Comparison of ENCODE assay signal across 8 cellular contexts in genomic region chr6:146914563-146915483, GRCh38.
DNase-seq lines count a peak whose midpoint lies in the region; ATAC-seq lines count a peak whose summit lies in the region.

No MANE protein-coding gene starts in this region.

- peaks cover 3 to 11% of the 10 kb centered on the region in 2 donors for H3K27me3 Mint-ChIP-seq in CD8-positive, alpha-beta memory T cell
- H3K27me3 Mint-ChIP-seq in dendritic cell treated with granulocyte-macrophage colony-stimulating factor and Interleukin-4, amounts not matched to agents 40 ng/mL and 50 ng/mL, for 4 days: no peaks in the 10 kb centered on the region
- H3K27me3 Mint-ChIP-seq in stimulated activated naive B cell treated with anti-CD40 and anti-IgM and Interleukin-4, amounts not matched to agents 10 μg/mL and 1 μg/mL and 100 μg/mL, for 72 hours: peaks cover 14 to 15% of the 10 kb centered on the region in 2 donors

- CTCF ChIA-PET in CD8-positive, alpha-beta memory T cell (lab: Charles Lee): no interaction called here

- H3K27ac ChIP-seq in CD8-positive, alpha-beta memory T cell (ENCODE audit: low read depth, low read length): peak overlapping the region; percentile 72
- H3K27ac ChIP-seq in muscle layer of colon (ENCODE audit: low read depth, low read length): peak overlapping the region; percentile 83

- H3K9me3 Mint-ChIP-seq in CD8-positive, alpha-beta memory T cell: no peaks in the 10 kb centered on the region
- no peaks in the 10 kb centered on the region for H3K9me3 Mint-ChIP-seq in dendritic cell treated with granulocyte-macrophage colony-stimulating factor and Interleukin-4, amounts not matched to agents 40 ng/mL and 50 ng/mL, for 4 days
- no peaks in the 10 kb centered on the region for H3K9me3 Mint-ChIP-seq in stimulated activated naive B cell treated with anti-CD40 and anti-IgM and Interleukin-4, amounts not matched to agents 10 μg/mL and 1 μg/mL and 100 μg/mL, for 72 hours

- H3K9me3 ChIP-seq in CD8-positive, alpha-beta memory T cell (ENCODE audit: low read length): no peaks in the 10 kb centered on the region
- no peaks in the 10 kb centered on the region for H3K9me3 ChIP-seq in muscle layer of colon (ENCODE audit: low read length)

- intact Hi-C loops in dendritic cell treated with granulocyte-macrophage colony-stimulating factor and Interleukin-4, amounts not matched to agents 40 ng/mL and 50 ng/mL, for 4 days (cut with micrococcal nuclease): no loop called here

- no peak for DNase-seq in CD8-positive, alpha-beta memory T cell
- DNase-seq in NCI-H446 treated with DMSO at 0.1 percent for 48 hours (lab: John Stamatoyannopoulos, UW): peak; percentile 49
- no peak for DNase-seq in stimulated activated naive B cell treated with anti-CD40 and anti-IgM and Interleukin-4, amounts not matched to agents 10 μg/mL and 1 μg/mL and 100 μg/mL, for 72 hours
- no peak for DNase-seq in T-helper 2 cell
- DNase-seq in NCI-H128 (lab: John Stamatoyannopoulos, UW; ENCODE audit: unreplicated experiment): no peak

- H3K27ac Mint-ChIP-seq in CD8-positive, alpha-beta memory T cell: no peak overlapping the region
- H3K27ac Mint-ChIP-seq in dendritic cell treated with granulocyte-macrophage colony-stimulating factor and Interleukin-4, amounts not matched to agents 40 ng/mL and 50 ng/mL, for 4 days: peak overlapping the region; percentile 84
- H3K27ac Mint-ChIP-seq in stimulated activated naive B cell treated with anti-CD40 and anti-IgM and Interleukin-4, amounts not matched to agents 10 μg/mL and 1 μg/mL and 100 μg/mL, for 72 hours: no peak overlapping the region

- peaks cover 0 to 5% (median 0%) of the 10 kb centered on the region in 3 donors for H3K36me3 Mint-ChIP-seq in CD8-positive, alpha-beta memory T cell
- no peaks in the 10 kb centered on the region for H3K36me3 Mint-ChIP-seq in dendritic cell treated with granulocyte-macrophage colony-stimulating factor and Interleukin-4, amounts not matched to agents 40 ng/mL and 50 ng/mL, for 4 days (ENCODE audit: low read depth)
- no peaks in the 10 kb centered on the region for H3K36me3 Mint-ChIP-seq in stimulated activated naive B cell treated with anti-CD40 and anti-IgM and Interleukin-4, amounts not matched to agents 10 μg/mL and 1 μg/mL and 100 μg/mL, for 72 hours

- ATAC-seq in HG03457 (IDR thresholded peaks at IDR 0.05; ENCODE audit: unreplicated experiment): no peak
- ATAC-seq in stimulated activated naive B cell treated with anti-CD40 and anti-IgM and Interleukin-4, amounts not matched to agents 10 μg/mL and 1 μg/mL and 100 μg/mL, for 72 hours (replicated peaks): no peak

- H3K4me3 Mint-ChIP-seq in CD8-positive, alpha-beta memory T cell: no peak overlapping the region
- no peak overlapping the region for H3K4me3 Mint-ChIP-seq in dendritic cell treated with granulocyte-macrophage colony-stimulating factor and Interleukin-4, amounts not matched to agents 40 ng/mL and 50 ng/mL, for 4 days
- H3K4me3 Mint-ChIP-seq in stimulated activated naive B cell treated with anti-CD40 and anti-IgM and Interleukin-4, amounts not matched to agents 10 μg/mL and 1 μg/mL and 100 μg/mL, for 72 hours: no peak overlapping the region

- no peaks in the 10 kb centered on the region for H3K4me1 Mint-ChIP-seq in CD8-positive, alpha-beta memory T cell
- peaks cover 44% of the 10 kb centered on the region for H3K4me1 Mint-ChIP-seq in dendritic cell treated with granulocyte-macrophage colony-stimulating factor and Interleukin-4, amounts not matched to agents 40 ng/mL and 50 ng/mL, for 4 days (ENCODE audit: low read depth)
- H3K4me1 Mint-ChIP-seq in stimulated activated naive B cell treated with anti-CD40 and anti-IgM and Interleukin-4, amounts not matched to agents 10 μg/mL and 1 μg/mL and 100 μg/mL, for 72 hours: peaks cover 5 to 9% of the 10 kb centered on the region in 2 donors

- POLR2A ChIA-PET in CD8-positive, alpha-beta memory T cell (lab: Charles Lee): no interaction called here

- no peak overlapping the region for H3K9ac ChIP-seq in muscle layer of colon (ENCODE audit: low read length)

- no peak overlapping the region for H3K4me3 ChIP-seq in CD8-positive, alpha-beta memory T cell (ENCODE audit: low read length)
- H3K4me3 ChIP-seq in muscle layer of colon (ENCODE audit: low read depth in 1 of 2, low read length in 2 of 2): peak overlapping the region in 1 of 2 donors; percentile 49

- H3K27me3 ChIP-seq in CD8-positive, alpha-beta memory T cell (ENCODE audit: insufficient read depth, low read length, poor library complexity, severe bottlenecking): no peaks in the 10 kb centered on the region
- H3K27me3 ChIP-seq in muscle layer of colon (ENCODE audit: control insufficient read depth in 1 of 2, insufficient read depth in 2 of 2, low read length in 2 of 2): no peaks in the 10 kb centered on the region

- no peaks in the 10 kb centered on the region for H3K4me1 ChIP-seq in CD8-positive, alpha-beta memory T cell (ENCODE audit: insufficient read depth, low read length)
- peaks cover 19% of the 10 kb centered on the region for H3K4me1 ChIP-seq in muscle layer of colon (ENCODE audit: insufficient read depth, low read length)

- H3K36me3 ChIP-seq in CD8-positive, alpha-beta memory T cell (ENCODE audit: insufficient read depth, low read length): no peaks in the 10 kb centered on the region
- no peaks in the 10 kb centered on the region for H3K36me3 ChIP-seq in muscle layer of colon (ENCODE audit: insufficient read depth, low read length)
